19 cellular contexts compared by ENCODE assay signal in the genomic region with DNA sequence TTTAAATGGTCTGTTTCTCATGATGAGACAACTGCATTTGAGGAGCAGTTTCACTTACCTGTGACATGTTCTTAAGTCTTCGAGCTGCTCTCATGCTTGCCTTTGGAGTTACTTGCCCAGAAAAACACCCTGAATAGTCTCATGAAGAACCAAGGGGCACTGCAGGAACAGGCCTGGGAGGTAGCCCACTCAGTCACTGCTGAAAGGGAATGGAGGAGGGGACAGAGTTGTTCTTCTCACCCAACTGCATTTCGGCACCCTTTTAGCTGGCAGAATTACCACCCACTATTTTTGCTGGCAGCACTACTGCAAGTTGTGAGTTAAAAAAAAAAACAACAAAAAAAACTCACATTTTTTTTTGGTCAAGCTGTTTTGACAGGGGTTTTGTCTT.
DNase-seq lines count a peak whose midpoint lies in the region; ATAC-seq and TF ChIP-seq lines count a peak whose summit lies in the region.
"Had no signal": no experiment of that assay in that cellular context is flagged by ENCODE, and none has a peak within 500 bp of the region (broad histone marks: within the 10 kb centered on the region; RNA-seq: fewer than 3 reads in every experiment).

No MANE protein-coding gene starts in this region.

- H3K9me3 ChIP-seq in ascending aorta (no peaks in the 10 kb centered on the region), gastroesophageal sphincter (no peaks in the 10 kb centered on the region), thyroid gland (no peaks in the 10 kb centered on the region), lower lobe of right lung (peaks cover 7% of the 10 kb centered on the region)

- TF ChIP-seq CTCF in ascending aorta (IDR thresholded peaks at IDR 0.05) (no peak), gastroesophageal sphincter (IDR thresholded peaks at IDR 0.05) (no peak), mesothelial cell of epicardium (IDR thresholded peaks at IDR 0.05; ENCODE audit: unreplicated experiment) (no peak), thyroid gland (IDR thresholded peaks at IDR 0.05) (no peak), lower lobe of right lung (IDR thresholded peaks at IDR 0.05) (no peak)

- intact Hi-C loops in ascending aorta (cut with DNase I): no loop called here
- intact Hi-C loops in thyroid gland (cut with DNase I): no loop called here
- intact Hi-C loops in lower lobe of right lung (cut with DNase I): no loop called here

- TF ChIP-seq POLR2A in gastroesophageal sphincter (IDR thresholded peaks at IDR 0.05) (no peak), thyroid gland (IDR thresholded peaks at IDR 0.05) (peak in 1 of 2 donors; percentile 25)

- peaks cover 23% of the 10 kb centered on the region for H3K36me3 Mint-ChIP-seq in mesothelial cell of epicardium
- H3K36me3 Mint-ChIP-seq: activated naive CD4-positive, alpha-beta T cell treated with anti-CD3 and anti-CD28 coated beads, Interleukin-2, amount 10 ng/mL, durations not matched to agents 7 days and 5 days; CD4-positive, CD25-positive, alpha-beta regulatory T cell had no signal

- no peak overlapping the region for H3K4me3 Mint-ChIP-seq in mesothelial cell of epicardium
- H3K4me3 Mint-ChIP-seq: activated naive CD4-positive, alpha-beta T cell treated with anti-CD3 and anti-CD28 coated beads, Interleukin-2, amount 10 ng/mL, durations not matched to agents 7 days and 5 days; activated T-helper 1 cell treated with anti-CD3 and anti-CD28 coated beads, Interleukin-12 subunit alpha, Interleukin-12 subunit beta, Interleukin-2, Interleukin-4 antibody, amounts not matched to agents 30 ng/mL and 10 ng/mL and 1 ng/mL, durations not matched to agents 14 hours and 24 hours and 36 hours; CD4-positive, CD25-positive, alpha-beta regulatory T cell; stimulated activated naive CD8-positive, alpha-beta T cell treated with anti-CD3 and anti-CD28 coated beads, Interleukin-15, amount 100 ng/mL, for 72 hours; type B pancreatic cell had no signal

- H3K27ac ChIP-seq in ascending aorta (peak overlapping the region; percentile 43 to 57), gastroesophageal sphincter (peak overlapping the region in 3 of 4 donors; percentile 11 to 63 (median 23)), thyroid gland (peak overlapping the region; percentile 81 to 92 (median 91)), lower lobe of right lung (no peak overlapping the region)
- H3K27ac ChIP-seq: KMS-11 had no signal

- peak overlapping the region in 1 of 2 donors; percentile 9 for H3K4me3 ChIP-seq in ascending aorta
- H3K4me3 ChIP-seq in gastroesophageal sphincter: no peak overlapping the region
- no peak overlapping the region for H3K4me3 ChIP-seq in thyroid gland (replicated peaks in 1 of 3)
- H3K4me3 ChIP-seq in lower lobe of right lung: no peak overlapping the region

- H3K27me3 ChIP-seq in ascending aorta (no peaks in the 10 kb centered on the region), gastroesophageal sphincter (no peaks in the 10 kb centered on the region), thyroid gland (no peaks in the 10 kb centered on the region), lower lobe of right lung (ENCODE audit: low read depth) (no peaks in the 10 kb centered on the region)

- no peaks in the 10 kb centered on the region for H3K27me3 Mint-ChIP-seq in mesothelial cell of epicardium (ENCODE audit: low read depth)
- H3K27me3 Mint-ChIP-seq: activated naive CD4-positive, alpha-beta T cell treated with anti-CD3 and anti-CD28 coated beads, Interleukin-2, amount 10 ng/mL, durations not matched to agents 7 days and 5 days; CD4-positive, CD25-positive, alpha-beta regulatory T cell; progenitor cell of endocrine pancreas; stimulated activated naive CD8-positive, alpha-beta T cell treated with anti-CD3 and anti-CD28 coated beads, Interleukin-15, amount 100 ng/mL, for 72 hours; type B pancreatic cell had no signal

- peaks cover 6 to 33% of the 10 kb centered on the region in 2 donors for H3K4me1 ChIP-seq in ascending aorta
- H3K4me1 ChIP-seq in gastroesophageal sphincter: peaks cover 5 to 55% (median 13%) of the 10 kb centered on the region in 3 donors
- H3K4me1 ChIP-seq in thyroid gland: peaks cover 60 to 71% of the 10 kb centered on the region in 2 donors
- peaks cover 51% of the 10 kb centered on the region for H3K4me1 ChIP-seq in lower lobe of right lung

- no peak for ATAC-seq in gastroesophageal sphincter
- ATAC-seq in lower lobe of right lung: no peak
- no peak for ATAC-seq in SK-N-SH treated with all-trans-retinoic acid at 6 μM for 48 hours
- ATAC-seq: stimulated activated naive CD8-positive, alpha-beta T cell treated with anti-CD3 and anti-CD28 coated beads, Interleukin-15, amount 100 ng/mL, for 72 hours had no signal

- DNase-seq in ascending aorta (ENCODE audit: low spot score in 2 of 2) (no peak), mesothelial cell of epicardium (ENCODE audit: low spot score in 2 of 2, unreplicated experiment in 2 of 2) (no peak), thyroid gland (peak; percentile 66 to 69), lower lobe of right lung (no peak), GOT3 (lab: John Stamatoyannopoulos, UW) (no peak)
- DNase-seq: activated CD4-positive, alpha-beta T cell treated with anti-CD3 and anti-CD28 coated beads, Interleukin-2, amount 50 U/mL, for 4 hours; activated naive CD4-positive, alpha-beta T cell treated with anti-CD3 and anti-CD28 coated beads, Interleukin-2, amount 10 ng/mL, durations not matched to agents 7 days and 5 days; CD4-positive, CD25-positive, alpha-beta regulatory T cell; NCI-H146; NCI-H446; NCI-H774; stimulated activated CD8-positive, alpha-beta memory T cell treated with anti-CD3 and anti-CD28 coated beads, Interleukin-4, amount 100 ng/mL, for 48 hours; stimulated activated naive CD8-positive, alpha-beta T cell treated with anti-CD3 and anti-CD28 coated beads, Interleukin-15, amount 100 ng/mL, for 72 hours had no signal

- peaks cover 19% of the 10 kb centered on the region for H3K9me3 Mint-ChIP-seq in mesothelial cell of epicardium

- WGBS in gastroesophageal sphincter (ENCODE audit: low coverage in 1 of 2), 2 donors: 39 to 57% methylated on average over 1 to 2 of the region's 2 CpGs
- 22 to 23% methylated on average over 2 of the region's 2 CpGs for WGBS in thyroid gland, 2 donors

- no peak for TF ChIP-seq EP300 in gastroesophageal sphincter (IDR thresholded peaks at IDR 0.05)

- H3K36me3 ChIP-seq in ascending aorta (no peaks in the 10 kb centered on the region), gastroesophageal sphincter (no peaks in the 10 kb centered on the region), thyroid gland (no peaks in the 10 kb centered on the region), lower lobe of right lung (no peaks in the 10 kb centered on the region)

- peaks cover 39% of the 10 kb centered on the region for H3K4me1 Mint-ChIP-seq in mesothelial cell of epicardium
- H3K4me1 Mint-ChIP-seq: activated naive CD4-positive, alpha-beta T cell treated with anti-CD3 and anti-CD28 coated beads, Interleukin-2, amount 10 ng/mL, durations not matched to agents 7 days and 5 days; stimulated activated naive CD8-positive, alpha-beta T cell treated with anti-CD3 and anti-CD28 coated beads, Interleukin-15, amount 100 ng/mL, for 72 hours had no signal

- peak overlapping the region; percentile 68 for H3K27ac Mint-ChIP-seq in mesothelial cell of epicardium
- H3K27ac Mint-ChIP-seq: activated naive CD4-positive, alpha-beta T cell treated with anti-CD3 and anti-CD28 coated beads, Interleukin-2, amount 10 ng/mL, durations not matched to agents 7 days and 5 days; activated T-helper 1 cell treated with anti-CD3 and anti-CD28 coated beads, Interleukin-12 subunit alpha, Interleukin-12 subunit beta, Interleukin-2, Interleukin-4 antibody, amounts not matched to agents 30 ng/mL and 10 ng/mL and 1 ng/mL, durations not matched to agents 14 hours and 24 hours and 36 hours; stimulated activated naive CD8-positive, alpha-beta T cell treated with anti-CD3 and anti-CD28 coated beads, Interleukin-15, amount 100 ng/mL, for 72 hours; type B pancreatic cell had no signal

TF ChIP-seq in SK-N-SH treated with all-trans-retinoic acid at 6 μM for 48 hours, 23 proteins besides CTCF, POLR2A, EP300 and RAD21:
- no peak for TF ChIP-seq CSDC2 (CRISPR knock-in tag; IDR thresholded peaks at IDR 0.05)
- no peak for TF ChIP-seq ZNF565 (CRISPR knock-in tag; conservative IDR thresholded peaks at IDR 0.05; ENCODE audit: low read depth)
- TF ChIP-seq, protein P1, sequence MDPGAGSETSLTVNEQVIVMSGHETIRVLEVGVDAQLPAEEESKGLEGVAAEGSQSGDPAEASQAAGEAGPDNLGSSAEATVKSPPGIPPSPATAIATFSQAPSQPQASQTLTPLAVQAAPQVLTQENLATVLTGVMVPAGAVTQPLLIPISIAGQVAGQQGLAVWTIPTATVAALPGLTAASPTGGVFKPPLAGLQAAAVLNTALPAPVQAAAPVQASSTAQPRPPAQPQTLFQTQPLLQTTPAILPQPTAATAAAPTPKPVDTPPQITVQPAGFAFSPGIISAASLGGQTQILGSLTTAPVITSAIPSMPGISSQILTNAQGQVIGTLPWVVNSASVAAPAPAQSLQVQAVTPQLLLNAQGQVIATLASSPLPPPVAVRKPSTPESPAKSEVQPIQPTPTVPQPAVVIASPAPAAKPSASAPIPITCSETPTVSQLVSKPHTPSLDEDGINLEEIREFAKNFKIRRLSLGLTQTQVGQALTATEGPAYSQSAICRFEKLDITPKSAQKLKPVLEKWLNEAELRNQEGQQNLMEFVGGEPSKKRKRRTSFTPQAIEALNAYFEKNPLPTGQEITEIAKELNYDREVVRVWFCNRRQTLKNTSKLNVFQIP (CRISPR knock-in tag; IDR thresholded peaks at IDR 0.05; ENCODE audit: borderline replicate concordance, low read depth): no peak
- no peak for TF ChIP-seq ISL1 (CRISPR knock-in tag; IDR thresholded peaks at IDR 0.05)

Comparison
In these comparisons a context has a peak if more than half of its experiments do, and no peak if none do; other contexts are left out.
1. DNase-seq: peak in thyroid gland (2 of 2); none in ascending aorta (0 of 2), mesothelial cell of epicardium (0 of 2), lower lobe of right lung (single experiment) and GOT3 (single experiment).